In the genomic region with DNA sequence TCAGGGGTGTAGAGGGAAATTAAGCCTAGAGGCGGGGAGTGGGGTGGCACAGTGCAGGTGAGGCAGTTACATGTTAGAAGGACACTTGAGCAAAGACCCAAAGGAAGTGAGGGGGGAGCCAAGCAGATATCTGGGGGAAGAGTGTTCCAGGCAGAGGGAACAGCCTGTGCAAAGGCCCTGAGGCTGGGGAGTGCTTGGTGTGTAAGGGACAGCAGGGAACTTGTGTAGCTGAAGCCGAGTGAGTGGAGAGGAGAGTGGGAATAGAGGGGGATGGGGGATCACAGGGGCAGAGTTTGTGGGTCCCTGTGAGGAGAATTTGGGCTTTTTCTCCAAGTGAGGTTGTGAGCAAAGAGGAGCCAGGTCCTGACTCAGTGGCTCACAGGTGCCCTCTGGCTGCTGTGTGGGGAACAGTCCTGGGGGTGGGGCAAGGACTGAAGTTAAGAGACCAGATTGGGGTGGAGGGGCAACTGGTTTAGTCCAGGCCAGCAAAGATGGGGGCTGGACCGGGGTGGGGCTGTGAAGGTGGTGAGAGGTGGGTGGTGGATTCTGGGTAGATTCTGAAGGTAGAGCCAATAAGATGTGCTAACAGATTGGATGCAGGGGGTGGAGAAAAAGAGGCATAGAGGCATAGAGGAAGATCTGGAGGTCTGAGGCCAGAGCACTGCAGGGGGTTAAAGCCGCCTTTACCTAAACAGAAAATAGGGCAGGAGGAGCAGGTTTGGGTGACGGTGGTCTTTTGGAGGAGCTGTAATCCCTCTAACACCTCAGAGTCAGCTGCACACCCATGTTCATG, we compare ENCODE assay signal across 8 cellular contexts.
DNase-seq lines count a peak whose midpoint lies in the region; ATAC-seq and TF ChIP-seq lines count a peak whose summit lies in the region.

No MANE protein-coding gene starts in this region.

- H3K4me3 ChIP-seq in epithelial cell of proximal tubule (ENCODE audit: low read depth, low read length) (no peak overlapping the region), osteoblast (ENCODE audit: insufficient read depth, low read length) (no peak overlapping the region)

- no peaks in the 10 kb centered on the region for H3K79me2 ChIP-seq in osteoblast (ENCODE audit: insufficient read depth, low read length)

- no peak overlapping the region for H2AFZ ChIP-seq in osteoblast (ENCODE audit: low read length)

- no peaks in the 10 kb centered on the region for H3K9me3 ChIP-seq in osteoblast (ENCODE audit: low read depth, low read length)

- DNase-seq in NAMALWA (ENCODE audit: low spot score) (peak; percentile 68), epithelial cell of proximal tubule (ENCODE audit: low read depth) (no peak), osteoblast (ENCODE audit: insufficient read length, low spot score, missing footprints) (peak; percentile 73), NCI-H187 treated with DMSO at 0.1 percent for 48 hours (lab: John Stamatoyannopoulos, UW) (no peak), cerebellar nuclear complex (lab: John Stamatoyannopoulos, UW) (no peak)
- DNase-seq in activated CD4-positive, alpha-beta T cell treated with anti-CD3 and anti-CD28 coated beads, Interleukin-2, amount 50 U/mL, for 48 hours: peak; percentile 65 to 70

- H3K4me2 ChIP-seq in osteoblast (ENCODE audit: insufficient read depth, low read length): no peak overlapping the region

- no peak for ATAC-seq in GM18870 (IDR thresholded peaks at IDR 0.05; ENCODE audit: unreplicated experiment)

- H3K27ac ChIP-seq in osteoblast (ENCODE audit: low read depth, low read length): no peak overlapping the region

- TF ChIP-seq CTCF in GM12873 (IDR thresholded peaks at IDR 0.05; ENCODE audit: insufficient read depth, low read depth, low read length, missing control alignments): peak; percentile 92
- TF ChIP-seq CTCF in epithelial cell of proximal tubule (conservative IDR thresholded peaks at IDR 0.05; ENCODE audit: low read depth, low read length): peak; percentile 96
- TF ChIP-seq CTCF in osteoblast (IDR thresholded peaks at IDR 0.05; ENCODE audit: extremely low read depth, low read depth, low read length): peak; percentile 83

- H3K27me3 ChIP-seq in osteoblast (ENCODE audit: insufficient read depth, low read length): no peaks in the 10 kb centered on the region

- H3K4me1 ChIP-seq in osteoblast (ENCODE audit: insufficient read depth, low read length): no peaks in the 10 kb centered on the region

- H3K36me3 ChIP-seq in osteoblast (ENCODE audit: insufficient read depth, low read length): no peaks in the 10 kb centered on the region

- H4K20me1 ChIP-seq in osteoblast (ENCODE audit: insufficient read depth, low read length): no peaks in the 10 kb centered on the region

Comparison
In these comparisons a context has a peak if more than half of its experiments do, and no peak if none do; other contexts are left out.
1. DNase-seq: peak in NAMALWA (single experiment), activated CD4-positive, alpha-beta T cell treated with anti-CD3 and anti-CD28 coated beads, Interleukin-2, amount 50 U/mL, for 48 hours (2 of 2) and osteoblast (single experiment); none in epithelial cell of proximal tubule (single experiment), NCI-H187 treated with DMSO at 0.1 percent for 48 hours (single experiment) and cerebellar nuclear complex (0 of 2).
2. Peak in every context shown above with its lines, with median percentiles within 50 percentile points of each other: CTCF ChIP-seq.